In the genomic region with DNA sequence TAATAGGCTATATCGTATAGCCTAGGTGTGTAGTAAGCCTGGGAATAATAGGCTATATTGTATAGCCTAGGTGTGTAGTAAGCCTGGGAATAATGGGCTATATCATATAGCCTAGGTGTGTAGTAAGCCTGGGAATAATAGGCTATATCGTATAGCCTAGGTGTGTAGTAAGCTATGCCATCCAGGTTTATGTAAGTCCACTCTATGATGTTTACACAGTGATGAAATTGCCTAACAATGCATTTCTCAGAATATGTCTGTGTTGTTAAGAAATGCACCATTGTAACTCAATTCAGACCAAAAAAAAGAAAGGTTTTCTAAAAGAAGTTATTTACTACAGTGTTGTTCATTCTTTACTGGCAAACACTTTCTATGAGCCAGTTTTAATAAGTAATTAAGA, we compare ENCODE assay signal across 18 cellular contexts.
DNase-seq lines count a peak whose midpoint lies in the region; ATAC-seq and TF ChIP-seq lines count a peak whose summit lies in the region.
"Had no signal": no experiment of that assay in that cellular context is flagged by ENCODE, and none has a peak within 500 bp of the region (broad histone marks: within the 10 kb centered on the region; RNA-seq: fewer than 3 reads in every experiment).

No MANE protein-coding gene starts in this region.

- no peaks in the 10 kb centered on the region for H3K36me3 Mint-ChIP-seq in activated naive CD8-positive, alpha-beta T cell treated with anti-CD3 and anti-CD28 coated beads, Interleukin-2, amount 50 U/mL, for 24 hours (ENCODE audit: low read depth)
- H3K36me3 Mint-ChIP-seq: CD4-positive, CD25-positive, alpha-beta regulatory T cell; CD8-positive, alpha-beta memory T cell had no signal

- no peaks in the 10 kb centered on the region for H3K36me3 ChIP-seq in PC-3 (ENCODE audit: low read depth, low read length)
- H3K36me3 ChIP-seq: BE2C had no signal

- H3K4me3 ChIP-seq in PC-3 (ENCODE audit: low read length) = no peak overlapping the region
- H3K4me3 ChIP-seq: GM23338 had no signal

- CTCF ChIA-PET in PC-3 (lab: Charles Lee) = interaction anchor here (0.7 kb wide), 1 partner anchor 74 kb away, joined by 3 read pairs; no protein-coding TSS in a partner anchor

- peaks cover 16% of the 10 kb centered on the region for H3K4me1 ChIP-seq in PC-3 (ENCODE audit: insufficient read depth, low read length)
- H3K4me1 ChIP-seq: BE2C had no signal

- H3K4me2 ChIP-seq in PC-3 (ENCODE audit: low read length) = no peak overlapping the region
- H3K4me2 ChIP-seq: GM23338 had no signal

- no peaks in the 10 kb centered on the region for H3F3A ChIP-seq in PC-3 (ENCODE audit: low read length, unreplicated experiment)

- H3K4me3 Mint-ChIP-seq in activated naive CD8-positive, alpha-beta T cell treated with anti-CD3 and anti-CD28 coated beads, Interleukin-2, amount 50 U/mL, for 24 hours = no peak overlapping the region
- H3K4me3 Mint-ChIP-seq: CD4-positive, CD25-positive, alpha-beta regulatory T cell; CD8-positive, alpha-beta memory T cell; GM23338 had no signal

- H3K27ac Mint-ChIP-seq in activated naive CD8-positive, alpha-beta T cell treated with anti-CD3 and anti-CD28 coated beads, Interleukin-2, amount 50 U/mL, for 24 hours = no peak overlapping the region
- H3K27ac Mint-ChIP-seq: CD4-positive, CD25-positive, alpha-beta regulatory T cell; GM23338 had no signal

- no peak overlapping the region for H3K9ac ChIP-seq in PC-3 (ENCODE audit: low read length)

- no peaks in the 10 kb centered on the region for H3K9me2 ChIP-seq in PC-3 (replicated peaks; ENCODE audit: low read length)

- H3K27ac ChIP-seq in PC-3 (ENCODE audit: low read length) = no peak overlapping the region

- POLR2A ChIA-PET in PC-3 (lab: Charles Lee; ENCODE audit: unreplicated experiment) = interaction anchor here (0.6 kb wide), 1 partner anchor 103 kb away, joined by 3 read pairs; no protein-coding TSS in a partner anchor

- ATAC-seq in PC-3 = peak; percentile 73
- ATAC-seq in activated naive CD8-positive, alpha-beta T cell treated with anti-CD3 and anti-CD28 coated beads, Interleukin-2, amount 50 U/mL, for 24 hours = no peak
- no peak for ATAC-seq in HG02885 (IDR thresholded peaks at IDR 0.05; ENCODE audit: poor library complexity, unreplicated experiment)
- ATAC-seq: GM23338 had no signal

- H3K9me3 Mint-ChIP-seq in activated naive CD8-positive, alpha-beta T cell treated with anti-CD3 and anti-CD28 coated beads, Interleukin-2, amount 50 U/mL, for 24 hours = peaks cover 3% of the 10 kb centered on the region
- H3K9me3 Mint-ChIP-seq: GM23338 had no signal

- BruUV-seq in PC-3 (replicated peaks; lab: Mats Ljungman, UMichigan) = no TSS peak

- no peaks in the 10 kb centered on the region for H3K27me3 ChIP-seq in PC-3 (ENCODE audit: low read length)
- H3K27me3 ChIP-seq: BE2C had no signal

- no peaks in the 10 kb centered on the region for H3K9me3 ChIP-seq in PC-3 (ENCODE audit: low read length)
- H3K9me3 ChIP-seq: BE2C had no signal

- no peaks in the 10 kb centered on the region for H4K20me1 ChIP-seq in PC-3 (ENCODE audit: low read length)

- intact Hi-C loops in PC-3 (cut with micrococcal nuclease) = no loop called here

- H3K27me3 Mint-ChIP-seq in activated naive CD8-positive, alpha-beta T cell treated with anti-CD3 and anti-CD28 coated beads, Interleukin-2, amount 50 U/mL, for 24 hours = no peaks in the 10 kb centered on the region
- H3K27me3 Mint-ChIP-seq: CD4-positive, CD25-positive, alpha-beta regulatory T cell; CD8-positive, alpha-beta memory T cell had no signal

- no peak for TF ChIP-seq CTCF in PC-3 (conservative IDR thresholded peaks at IDR 0.05; ENCODE audit: low read depth, low read length)

- no peaks in the 10 kb centered on the region for H3K79me2 ChIP-seq in PC-3 (ENCODE audit: low read length)

- H3K4me1 Mint-ChIP-seq in activated naive CD8-positive, alpha-beta T cell treated with anti-CD3 and anti-CD28 coated beads, Interleukin-2, amount 50 U/mL, for 24 hours = no peaks in the 10 kb centered on the region
- H3K4me1 Mint-ChIP-seq: CD4-positive, CD25-positive, alpha-beta regulatory T cell; CD8-positive, alpha-beta memory T cell; GM23338 had no signal

- H2AFZ ChIP-seq in PC-3 (ENCODE audit: low read length) = no peak overlapping the region
- H2AFZ ChIP-seq: GM23338 had no signal

- peak; percentile 67 for DNase-seq in DMS53 (lab: John Stamatoyannopoulos, UW)
- DNase-seq in DMS53 treated with DMSO at 0.1 percent for 48 hours (lab: John Stamatoyannopoulos, UW; ENCODE audit: unreplicated experiment) = peak; percentile 46
- DNase-seq in PC-3 = peak; percentile 39
- DNase-seq in amniotic epithelial cell (ENCODE audit: low read depth) = peak; percentile 7
- no peak for DNase-seq in activated naive CD8-positive, alpha-beta T cell treated with anti-CD3 and anti-CD28 coated beads, Interleukin-2, amount 50 U/mL, for 24 hours
- DNase-seq in central memory CD4-positive, alpha-beta T cell = no peak
- DNase-seq: ACHN; BE2C; C1 segment of cervical spinal cord; CD4-positive, CD25-positive, alpha-beta regulatory T cell; CD8-positive, alpha-beta memory T cell; COR-L47; DMS 273 treated with DMSO at 0.1 percent for 48 hours; DMS79 treated with DMSO at 0.1 percent for 48 hours; GF-D8; HCEC 1CT had no signal

Comparison
In these comparisons a context has a peak if more than half of its experiments do, and no peak if none do; other contexts are left out.
1. DNase-seq: peak in DMS53 (single experiment), DMS53 treated with DMSO at 0.1 percent for 48 hours (single experiment), PC-3 (single experiment) and amniotic epithelial cell (single experiment); none in activated naive CD8-positive, alpha-beta T cell treated with anti-CD3 and anti-CD28 coated beads, Interleukin-2, amount 50 U/mL, for 24 hours (single experiment) and central memory CD4-positive, alpha-beta T cell (single experiment).